ENCODE assay signal across 12 cellular contexts in genomic region chr13:46622013-46622917, GRCh38.
DNase-seq lines count a peak whose midpoint lies in the region; ATAC-seq, FAIRE-seq and TF ChIP-seq lines count a peak whose summit lies in the region.
"Had no signal": no experiment of that assay in that cellular context is flagged by ENCODE, and none has a peak within 500 bp of the region (broad histone marks: within the 10 kb centered on the region; RNA-seq: fewer than 3 reads in every experiment).

No MANE protein-coding gene starts in this region.

- no peaks in the 10 kb centered on the region for H3K9me2 ChIP-seq in Karpas-422 (replicated peaks; ENCODE audit: insufficient read depth, low read length)

- H3K36me3 Mint-ChIP-seq in mesothelial cell of epicardium (no peaks in the 10 kb centered on the region), endodermal cell (ENCODE audit: low read depth) (no peaks in the 10 kb centered on the region)

- H3K27ac Mint-ChIP-seq in mesothelial cell of epicardium, result peak overlapping the region; percentile 52
- H3K27ac Mint-ChIP-seq in endodermal cell, result no peak overlapping the region

- no peaks in the 10 kb centered on the region for H3K4me1 ChIP-seq in Karpas-422 (ENCODE audit: low read length)
- H3K4me1 ChIP-seq in GM12878 (ENCODE audit: control insufficient read depth, insufficient read depth, low read length), result peaks cover 65% of the 10 kb centered on the region
- H3K4me1 ChIP-seq in endodermal cell (ENCODE audit: control insufficient read depth, insufficient read depth, low read length), result peaks cover 6% of the 10 kb centered on the region

- H3K36me3 ChIP-seq in Karpas-422 (ENCODE audit: insufficient read depth, low read length), result no peaks in the 10 kb centered on the region
- no peaks in the 10 kb centered on the region for H3K36me3 ChIP-seq in GM12878 (ENCODE audit: control insufficient read depth in 2 of 2, insufficient read depth in 2 of 2, low read length in 1 of 2)
- no peaks in the 10 kb centered on the region for H3K36me3 ChIP-seq in endodermal cell (ENCODE audit: control insufficient read depth, insufficient read depth, low read length)
- H3K36me3 ChIP-seq: colonic mucosa had no signal

- BruUV-seq in GM12878 (replicated peaks; lab: Mats Ljungman, UMichigan), result no TSS peak

- POLR2A ChIA-PET in GM12878 (lab: Charles Lee), result interaction anchor here (0.7 to 4.0 kb wide), 14 partner anchors 8 to 70 kb away, joined by 3 to 20 read pairs (median 4); no protein-coding TSS in a partner anchor

- H3K9me3 ChIP-seq in Karpas-422 (ENCODE audit: low read length), result no peaks in the 10 kb centered on the region
- H3K9me3 ChIP-seq in GM12878 (replicated peaks; ENCODE audit: control insufficient read depth, insufficient read depth, low read length), result no peaks in the 10 kb centered on the region
- H3K9me3 ChIP-seq in endodermal cell (ENCODE audit: control insufficient read depth, low read length), result no peaks in the 10 kb centered on the region
- H3K9me3 ChIP-seq: colonic mucosa had no signal

- intact Hi-C loops in GM12878 (cut with micrococcal nuclease; ENCODE audit: unreplicated experiment), result no loop called here

- no peaks in the 10 kb centered on the region for H3K27me3 Mint-ChIP-seq in mesothelial cell of epicardium (ENCODE audit: low read depth)
- peaks cover 6% of the 10 kb centered on the region for H3K27me3 Mint-ChIP-seq in endodermal cell (ENCODE audit: insufficient read depth)

- SMC1A ChIA-PET in GM12878 (lab: Charles Lee; ENCODE audit: uncharacterized antibody, unreplicated experiment), result interaction anchor here (0.8 to 9.0 kb wide), 26 partner anchors 9 to 77 kb away, joined by 3 to 170 read pairs (median 6); no protein-coding TSS in a partner anchor

- no peak overlapping the region for H3K4me2 ChIP-seq in Karpas-422 (ENCODE audit: low read depth, low read length, poor library complexity, severe bottlenecking)
- H3K4me2 ChIP-seq in GM12878 (ENCODE audit: control insufficient read depth, insufficient read depth), result peak overlapping the region; percentile 70
- H3K4me2 ChIP-seq: KMS-11 had no signal

- TF ChIP-seq CTCF in GM12878 (IDR thresholded peaks at IDR 0.05 in 2 of 3, conservative IDR thresholded peaks at IDR 0.05 in 1 of 3; ENCODE audit: control insufficient read depth in 2 of 3, extremely low read depth in 1 of 3, insufficient read depth in 1 of 3, low read depth in 3 of 3, low read length in 3 of 3) (no peak), mesothelial cell of epicardium (IDR thresholded peaks at IDR 0.05; ENCODE audit: unreplicated experiment) (no peak), endodermal cell (conservative IDR thresholded peaks at IDR 0.05) (no peak)

- CTCF ChIA-PET in GM12878 (lab: Yijun Ruan, JAX), result interaction anchor here (0.6 to 4.8 kb wide), 15 partner anchors 8 to 193 kb away, joined by 3 to 39 read pairs (median 4); no protein-coding TSS in a partner anchor

- H3K27me3 ChIP-seq in Karpas-422 (ENCODE audit: low read length) (no peaks in the 10 kb centered on the region), GM12878 (replicated peaks in 1 of 2; ENCODE audit: control insufficient read depth in 2 of 2, insufficient read depth in 2 of 2, low read length in 1 of 2) (no peaks in the 10 kb centered on the region), endodermal cell (ENCODE audit: control insufficient read depth, insufficient read depth, low read length, poor library complexity, severe bottlenecking) (peaks cover 9% of the 10 kb centered on the region)
- H3K27me3 ChIP-seq: colonic mucosa had no signal

- RAD21 ChIA-PET in GM12878 (lab: Charles Lee; ENCODE audit: unreplicated experiment), result interaction anchor here (0.6 to 5.5 kb wide), 25 partner anchors 8 to 448 kb away, joined by 3 to 40 read pairs (median 5); partner anchors contain the start of gene LRCH1

- in situ Hi-C loops in ACHN (cut with HindIII; ENCODE audit: low pct_ligation_motif_present, low pct_unique_long_range_greater_than_20kb, low sequenced_read_pairs), result no loop called here
- in situ Hi-C loops in GM12878 (cut with MboI), result no loop called here

- ATAC-seq in GM12878, result peak; percentile 2; the same call in 1 of the 3 replicates
- ATAC-seq in GM19452 (IDR thresholded peaks at IDR 0.05; ENCODE audit: unreplicated experiment), result no peak

- H3K4me3 ChIP-seq in Karpas-422 (ENCODE audit: low read length) (no peak overlapping the region), GM12878 (peak overlapping the region; percentile 1; the same call in 1 of the 2 replicates), endodermal cell (ENCODE audit: low read length) (no peak overlapping the region)
- H3K4me3 ChIP-seq: colonic mucosa had no signal

- H3K9me3 Mint-ChIP-seq in mesothelial cell of epicardium, result no peaks in the 10 kb centered on the region
- H3K9me3 Mint-ChIP-seq in endodermal cell, result no peaks in the 10 kb centered on the region

- H4K20me1 ChIP-seq in Karpas-422 (ENCODE audit: insufficient read depth, low read depth, low read length), result no peaks in the 10 kb centered on the region
- H4K20me1 ChIP-seq in GM12878 (ENCODE audit: control insufficient read depth, insufficient read depth), result no peaks in the 10 kb centered on the region

- no peak for TF ChIP-seq RAD21 in GM12878 (IDR thresholded peaks at IDR 0.05; ENCODE audit: insufficient read depth, low read depth, low read length)

- H3K9ac ChIP-seq in Karpas-422 (ENCODE audit: low read length), result no peak overlapping the region
- peak overlapping the region; percentile 20 for H3K9ac ChIP-seq in GM12878 (ENCODE audit: control insufficient read depth, insufficient read depth, low read length)
- no peak overlapping the region for H3K9ac ChIP-seq in endodermal cell (ENCODE audit: extremely low read depth, low read length, poor library complexity, severe bottlenecking)
- H3K9ac ChIP-seq: KMS-11 had no signal

- no peaks in the 10 kb centered on the region for H3K79me2 ChIP-seq in Karpas-422 (ENCODE audit: low read length)
- H3K79me2 ChIP-seq in GM12878 (ENCODE audit: control insufficient read depth, insufficient read depth, low read length), result peaks cover 95% of the 10 kb centered on the region

- H3K4me1 Mint-ChIP-seq in mesothelial cell of epicardium (peaks cover 46% of the 10 kb centered on the region), endodermal cell (peaks cover 27% of the 10 kb centered on the region)

- WGBS in GM12878 (ENCODE audit: insufficient coverage, insufficient replicate concordance, low lambda C conversion rate, missing lambda C conversion rate), result 2% methylated on average over 3 of the region's 3 CpGs
- WGBS in endodermal cell (ENCODE audit: insufficient coverage in 1 of 2, insufficient read length in 1 of 2), 2 experiments, result 50 to 77% methylated on average over 1 to 3 of the region's 3 CpGs

- H3K4me3 Mint-ChIP-seq in mesothelial cell of epicardium (no peak overlapping the region), endodermal cell (no peak overlapping the region)

- H3K27ac ChIP-seq in Karpas-422 (ENCODE audit: low read length), result no peak overlapping the region
- H3K27ac ChIP-seq in GM12878 (ENCODE audit: control insufficient read depth, insufficient read depth), result peak overlapping the region; percentile 55
- no peak overlapping the region for H3K27ac ChIP-seq in endodermal cell (ENCODE audit: low read depth, low read length)
- H3K27ac ChIP-seq: colonic mucosa, KMS-11 had no signal

- no peak for FAIRE-seq in GM12878 (lab: Jason Lieb, UNC)

- TF ChIP-seq EP300 in GM12878 (IDR thresholded peaks at IDR 0.05; ENCODE audit: borderline replicate concordance in 1 of 2, control insufficient read depth in 1 of 2, low read depth in 2 of 2, low read length in 2 of 2), result no peak

- peak; percentile 44 for DNase-seq in ACHN
- DNase-seq in Karpas-422, result peak; percentile 16
- DNase-seq in GM12878 (ENCODE audit: low read depth, low spot score), result no peak
- DNase-seq in mesothelial cell of epicardium (ENCODE audit: low spot score in 2 of 2, unreplicated experiment in 2 of 2), result no peak
- no peak for DNase-seq in amniotic stem cell (lab: John Stamatoyannopoulos, UW)
- no peak for DNase-seq in endodermal cell
- no peak for DNase-seq in pons (ENCODE audit: low spot score)
- DNase-seq: activated CD8-positive, alpha-beta memory T cell treated with anti-CD3 and anti-CD28 coated beads, Interleukin-2, amount 50 U/mL, for 48 hours; AML-193 had no signal

- H2AFZ ChIP-seq in Karpas-422 (ENCODE audit: low read length), result no peak overlapping the region
- no peak overlapping the region for H2AFZ ChIP-seq in GM12878 (ENCODE audit: control insufficient read depth, low read depth, low read length)

- no peak for TF ChIP-seq POLR2A in GM12878 (IDR thresholded peaks at IDR 0.05; ENCODE audit: low read depth, low read length)

TF ChIP-seq in GM12878, 131 proteins besides CTCF, POLR2A, EP300 and RAD21:
- TF ChIP-seq BMI1 (IDR thresholded peaks at IDR 0.05; ENCODE audit: borderline replicate concordance) (no peak), SIX5 (IDR thresholded peaks at IDR 0.05; ENCODE audit: low read depth, low read length, severe bottlenecking) (no peak), NFXL1 (IDR thresholded peaks at IDR 0.05; ENCODE audit: borderline replicate concordance) (no peak), HSF1 (IDR thresholded peaks at IDR 0.05; ENCODE audit: low read depth, low read length) (no peak), RCOR1 (conservative IDR thresholded peaks at IDR 0.05; ENCODE audit: low read depth, low read length) (no peak)
TF ChIP-seq in GM12878: peak in this region for 0.

Comparison
In these comparisons a context has a peak if more than half of its experiments do, and no peak if none do; other contexts are left out.
1. DNase-seq: peak in ACHN (single experiment) and Karpas-422 (single experiment); none in GM12878 (single experiment), mesothelial cell of epicardium (0 of 2), amniotic stem cell (single experiment), endodermal cell (single experiment) and pons (single experiment).